ENCODE assay signal across 8 cellular contexts in genomic region chr10:100997364-100998182, GRCh38. TPM values are rescaled to one million over a fixed set of nuclear protein-coding genes. Genes with fewer than 3 reads are reported as not detected.
DNase-seq lines count a peak whose midpoint lies in the region; ATAC-seq, FAIRE-seq and TF ChIP-seq lines count a peak whose summit lies in the region.

No MANE protein-coding gene starts in this region.

- H3K27me3 ChIP-seq in bronchial epithelial cell (ENCODE audit: control insufficient read depth, insufficient read depth, low read length) = no peaks in the 10 kb centered on the region

- H3K9me3 Mint-ChIP-seq in WTC11 = no peaks in the 10 kb centered on the region

- DNase-seq in DMS53 treated with DMSO at 0.1 percent for 48 hours (lab: John Stamatoyannopoulos, UW; ENCODE audit: unreplicated experiment) (peak; percentile 82), NCI-H1694 treated with DMSO at 0.1 percent for 48 hours (lab: John Stamatoyannopoulos, UW) (peak; percentile 30), WTC11 (ENCODE audit: low spot score) (peak; percentile 94), bronchial epithelial cell (ENCODE audit: low read depth) (peak; percentile 57), islet precursor cell (peak; percentile 95)
- peak; percentile 69 for DNase-seq in stimulated activated CD4-positive, alpha-beta T cell treated with anti-CD3 and anti-CD28 coated beads, Interleukin-12 subunit alpha, Interleukin-12 subunit beta, amount 100 ng/mL, for 4 hours

- no peak for FAIRE-seq in bronchial epithelial cell (lab: Jason Lieb, UNC)

- peak overlapping the region; percentile 83 for H3K4me3 Mint-ChIP-seq in WTC11

- no peaks in the 10 kb centered on the region for H3K27me3 Mint-ChIP-seq in WTC11 (ENCODE audit: low read depth)

- peak overlapping the region; percentile 97 for H3K4me3 ChIP-seq in bronchial epithelial cell (ENCODE audit: low read depth, low read length)

- ATAC-seq in GM21825 (IDR thresholded peaks at IDR 0.05; ENCODE audit: unreplicated experiment) (peak; percentile 30), WTC11 (peak; percentile 50), GM21367 (IDR thresholded peaks at IDR 0.05; ENCODE audit: unreplicated experiment) (no peak)

- POLR2A ChIA-PET in WTC11 (lab: Charles Lee) = interaction anchor here (0.5 to 3.4 kb wide), 7 partner anchors 9 to 1435 kb away, joined by 3 to 14 read pairs (median 4); partner anchors contain the start of genes CUEDC2, MRPL43 and TWNK

- CTCF ChIA-PET in WTC11 (lab: Charles Lee) = interaction anchor here (0.5 to 13.4 kb wide), 36 partner anchors 11 to 462 kb away, joined by 3 to 277 read pairs (median 4); partner anchors contain the start of genes HIF1AN, KAZALD1, MRPL43 and PDZD7

- H3K36me3 ChIP-seq in bronchial epithelial cell (ENCODE audit: control insufficient read depth, insufficient read depth, low read length) = peaks cover 6% of the 10 kb centered on the region

- TF ChIP-seq CTCF in WTC11 (IDR thresholded peaks at IDR 0.05) (peak; percentile 93), bronchial epithelial cell (IDR thresholded peaks at IDR 0.05; ENCODE audit: insufficient read depth, low read length, severe bottlenecking) (peak; percentile 97)

- peak overlapping the region; percentile 95 for H3K27ac Mint-ChIP-seq in WTC11

- peaks cover 14% of the 10 kb centered on the region for H3K36me3 Mint-ChIP-seq in WTC11

- peaks cover 32% of the 10 kb centered on the region for H3K4me1 Mint-ChIP-seq in WTC11

TF ChIP-seq in WTC11, 78 proteins besides CTCF, POLR2A, EP300 and RAD21 (continues in another document):
- 0 out of 2 replicates have a peak, but pooled peaks have one; percentile 11 for TF ChIP-seq ZNF317 (CRISPR knock-in tag; IDR thresholded peaks at IDR 0.05; ENCODE audit: borderline replicate concordance, low read depth)
- TF ChIP-seq ATF6 (CRISPR knock-in tag; IDR thresholded peaks at IDR 0.05) = 0 out of 2 replicates have a peak, but pooled peaks have one; percentile 33
- no peak for TF ChIP-seq ZBTB21 (CRISPR knock-in tag; IDR thresholded peaks at IDR 0.05; ENCODE audit: borderline replicate concordance)
- peak; percentile 6; the same call in 1 of the 2 replicates for TF ChIP-seq TP53 (CRISPR knock-in tag; IDR thresholded peaks at IDR 0.05)
- peak; percentile 69; the same call in 1 of the 2 replicates for TF ChIP-seq E2F5 (CRISPR knock-in tag; IDR thresholded peaks at IDR 0.05)
- TF ChIP-seq USF2 (CRISPR knock-in tag; IDR thresholded peaks at IDR 0.05) = peak; percentile 92
- peak; percentile 75; the same call in 1 of the 2 replicates for TF ChIP-seq FOXP1 (CRISPR knock-in tag; IDR thresholded peaks at IDR 0.05; ENCODE audit: borderline replicate concordance)
- TF ChIP-seq SMAD3 (CRISPR knock-in tag; IDR thresholded peaks at IDR 0.05; ENCODE audit: borderline replicate concordance) = no peak
- TF ChIP-seq ZBTB43 (CRISPR knock-in tag; IDR thresholded peaks at IDR 0.05) = no peak
- TF ChIP-seq MAX (CRISPR knock-in tag; IDR thresholded peaks at IDR 0.05) = peak; percentile 44; the same call in 1 of the 2 replicates
- TF ChIP-seq FOXK1 (CRISPR knock-in tag; IDR thresholded peaks at IDR 0.05) = peak; percentile 97
- TF ChIP-seq CBFB (CRISPR knock-in tag; IDR thresholded peaks at IDR 0.05; ENCODE audit: low read depth) = peak; percentile 22
- 0 out of 2 replicates have a peak, but pooled peaks have one; percentile 8 for TF ChIP-seq ZNF138 (CRISPR knock-in tag; conservative IDR thresholded peaks at IDR 0.05)
- 0 out of 2 replicates have a peak, but pooled peaks have one; percentile 21 for TF ChIP-seq EMX1 (CRISPR knock-in tag; IDR thresholded peaks at IDR 0.05)
- no peak for TF ChIP-seq ZNF512 (CRISPR knock-in tag; IDR thresholded peaks at IDR 0.05; ENCODE audit: borderline replicate concordance)
- TF ChIP-seq ATF3 (CRISPR knock-in tag; conservative IDR thresholded peaks at IDR 0.05) = no peak

RNA-seq across cellular contexts. Expression of gene LZTS2, which starts 2.0 kb away (rescaled TPM):
- total RNA-seq in WTC11 (2021) (84.6 to 93.1 TPM (median 91.1 TPM) in 3 replicates), bronchial epithelial cell (30.0 and 36.5 TPM in 2 replicates)

RNA-seq across cellular contexts. Expression of gene TWNK, which starts 10.2 kb away (rescaled TPM):
- total RNA-seq in WTC11 (2021) = 24.5 to 28.2 TPM (median 26.2 TPM) in 3 replicates
- total RNA-seq in bronchial epithelial cell = 7.9 and 14.7 TPM in 2 replicates

RNA-seq across cellular contexts. Expression of gene MRPL43, which starts 10.3 kb away (rescaled TPM):
- total RNA-seq in WTC11 (2021) (81.0 to 91.3 TPM (median 85.9 TPM) in 3 replicates), bronchial epithelial cell (47.7 and 73.5 TPM in 2 replicates)

RNA-seq across cellular contexts. Expression of gene SEMA4G, which starts 28.3 kb away (rescaled TPM):
- total RNA-seq in WTC11 (2021) (9.7 to 13.0 TPM (median 11.8 TPM) in 3 replicates), bronchial epithelial cell (0.26 and 0.51 TPM in 2 replicates)

RNA-seq across cellular contexts. Expression of gene PDZD7, which starts 33.4 kb away (rescaled TPM):
- total RNA-seq in WTC11 (2021) (1.9 to 2.7 TPM (median 2.6 TPM) in 3 replicates), bronchial epithelial cell (0.13 and 0.26 TPM in 2 replicates)

Comparison
In these comparisons a context has a peak if more than half of its experiments do, and no peak if none do; other contexts are left out.
1. DNase-seq: peak in every context shown above with its lines; median percentile 95 in islet precursor cell; 94 in WTC11; 82 in DMS53 treated with DMSO at 0.1 percent for 48 hours; 69 in stimulated activated CD4-positive, alpha-beta T cell treated with anti-CD3 and anti-CD28 coated beads, Interleukin-12 subunit alpha, Interleukin-12 subunit beta, amount 100 ng/mL, for 4 hours; 57 in bronchial epithelial cell; 30 in NCI-H1694 treated with DMSO at 0.1 percent for 48 hours.